28 cellular contexts compared by ENCODE assay signal in the genomic region with DNA sequence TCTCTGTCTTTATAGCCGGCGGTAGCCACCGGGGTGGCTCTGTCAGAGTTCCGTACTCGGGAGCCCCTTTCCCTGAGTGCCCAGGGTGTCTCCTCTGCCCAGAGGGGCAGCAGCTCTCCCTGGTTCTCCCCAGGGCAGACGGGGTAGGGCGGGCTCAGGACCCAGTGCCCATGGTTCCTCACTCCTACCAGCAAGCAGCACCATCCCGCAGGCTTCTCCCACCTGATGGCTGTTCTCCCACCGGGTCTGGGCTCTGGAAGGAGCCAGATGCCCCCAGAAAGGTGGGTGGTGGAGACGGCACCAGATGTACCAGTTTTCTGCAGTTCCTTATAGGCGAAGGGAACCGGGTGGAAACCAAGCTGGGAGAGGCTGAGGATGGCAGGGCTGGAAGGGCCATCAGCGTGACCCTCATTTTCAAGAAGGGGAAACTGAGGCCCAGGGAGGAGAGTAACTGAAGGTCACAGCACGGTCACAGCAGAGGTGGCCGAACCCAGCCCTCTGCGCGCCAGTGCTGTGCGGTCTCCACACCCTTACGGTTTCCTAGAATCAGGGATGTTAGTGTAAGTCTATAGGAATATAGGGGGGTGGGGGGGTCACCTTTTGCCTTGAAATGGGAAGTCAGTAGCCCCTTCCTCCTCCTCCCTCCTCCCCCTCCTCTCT.
"Had no signal": no experiment of that assay in that cellular context is flagged by ENCODE, and none has a peak within 500 bp of the region (broad histone marks: within the 10 kb centered on the region; RNA-seq: fewer than 3 reads in every experiment).

No MANE protein-coding gene starts in this region.

- H3K27ac Mint-ChIP-seq: activated CD4-positive, alpha-beta memory T cell treated with anti-CD3 and anti-CD28 coated beads for 36 hours; activated CD4-positive, alpha-beta T cell treated with anti-CD3 and anti-CD28 coated beads for 36 hours; activated CD4-positive, alpha-beta T cell treated with anti-CD3 and anti-CD28 coated beads, Interleukin-2, amount 10 ng/mL, durations not matched to agents 24 days and 14 days; activated CD8-positive, alpha-beta memory T cell treated with anti-CD3 and anti-CD28 coated beads, Interleukin-2, amount 10 ng/mL, durations not matched to agents 7 days and 5 days; activated CD8-positive, alpha-beta T cell treated with anti-CD3 and anti-CD28 coated beads, Interleukin-2, amount 10 ng/mL, durations not matched to agents 7 days and 5 days; activated naive CD4-positive, alpha-beta T cell treated with anti-CD3 and anti-CD28 coated beads for 36 hours; activated naive CD4-positive, alpha-beta T cell treated with anti-CD3 and anti-CD28 coated beads, Interleukin-2, amount 50 U/mL, for 24 hours; activated naive CD8-positive, alpha-beta T cell treated with anti-CD3 and anti-CD28 coated beads for 36 hours; activated naive CD8-positive, alpha-beta T cell treated with anti-CD3 and anti-CD28 coated beads, Interleukin-2, amount 50 U/mL, for 24 hours; activated T-helper 1 cell treated with anti-CD3 and anti-CD28 coated beads, Interleukin-12 subunit alpha, Interleukin-12 subunit beta, Interleukin-2, Interleukin-4 antibody, amounts not matched to agents 30 ng/mL and 10 ng/mL and 1 ng/mL, durations not matched to agents 14 hours and 24 hours and 36 hours; activated T-helper 2 cell treated with anti-CD3 and anti-CD28 coated beads, Interferon-gamma antibody, Interleukin-2, Interleukin-4, amounts not matched to agents 10 μg/mL and 5 μg/mL and 100 μg/mL, durations not matched to agents 14 hours and 24 hours and 36 hours; T-helper 17 cell had no signal

- H3K27me3 Mint-ChIP-seq: activated CD4-positive, alpha-beta memory T cell treated with anti-CD3 and anti-CD28 coated beads for 36 hours; activated CD4-positive, alpha-beta T cell treated with anti-CD3 and anti-CD28 coated beads for 36 hours; activated CD4-positive, alpha-beta T cell treated with anti-CD3 and anti-CD28 coated beads, Interleukin-2, amount 10 ng/mL, durations not matched to agents 24 days and 14 days; activated CD8-positive, alpha-beta memory T cell treated with anti-CD3 and anti-CD28 coated beads, Interleukin-2, amount 10 ng/mL, durations not matched to agents 7 days and 5 days; activated naive CD4-positive, alpha-beta T cell treated with anti-CD3 and anti-CD28 coated beads, Interleukin-2, amount 50 U/mL, for 24 hours; activated naive CD8-positive, alpha-beta T cell treated with anti-CD3 and anti-CD28 coated beads, Interleukin-2, amount 50 U/mL, for 24 hours; central memory CD8-positive, alpha-beta T cell; T-helper 17 cell had no signal

- H3K4me3 Mint-ChIP-seq: activated CD4-positive, alpha-beta memory T cell treated with anti-CD3 and anti-CD28 coated beads for 36 hours; activated CD4-positive, alpha-beta T cell treated with anti-CD3 and anti-CD28 coated beads for 36 hours; activated CD4-positive, alpha-beta T cell treated with anti-CD3 and anti-CD28 coated beads, Interleukin-2, amount 10 ng/mL, durations not matched to agents 24 days and 14 days; activated CD8-positive, alpha-beta memory T cell treated with anti-CD3 and anti-CD28 coated beads, Interleukin-2, amount 10 ng/mL, durations not matched to agents 7 days and 5 days; activated CD8-positive, alpha-beta T cell treated with anti-CD3 and anti-CD28 coated beads, Interleukin-2, amount 10 ng/mL, durations not matched to agents 7 days and 5 days; activated naive CD4-positive, alpha-beta T cell treated with anti-CD3 and anti-CD28 coated beads for 36 hours; activated naive CD4-positive, alpha-beta T cell treated with anti-CD3 and anti-CD28 coated beads, Interleukin-2, amount 50 U/mL, for 24 hours; activated naive CD8-positive, alpha-beta T cell treated with anti-CD3 and anti-CD28 coated beads for 36 hours; activated naive CD8-positive, alpha-beta T cell treated with anti-CD3 and anti-CD28 coated beads, Interleukin-2, amount 50 U/mL, for 24 hours; activated T-helper 1 cell treated with anti-CD3 and anti-CD28 coated beads, Interleukin-12 subunit alpha, Interleukin-12 subunit beta, Interleukin-2, Interleukin-4 antibody, amounts not matched to agents 30 ng/mL and 10 ng/mL and 1 ng/mL, durations not matched to agents 14 hours and 24 hours and 36 hours; central memory CD8-positive, alpha-beta T cell; T-helper 17 cell had no signal

- H3K9me3 ChIP-seq: adrenal gland, body of pancreas had no signal

- H3K27ac ChIP-seq: adrenal gland, body of pancreas had no signal

- H3K4me3 ChIP-seq: adrenal gland, body of pancreas had no signal

- H3K27me3 ChIP-seq: adrenal gland, body of pancreas had no signal

- H3K36me3 Mint-ChIP-seq: activated CD4-positive, alpha-beta memory T cell treated with anti-CD3 and anti-CD28 coated beads for 36 hours; activated CD8-positive, alpha-beta memory T cell treated with anti-CD3 and anti-CD28 coated beads, Interleukin-2, amount 10 ng/mL, durations not matched to agents 7 days and 5 days; activated naive CD4-positive, alpha-beta T cell treated with anti-CD3 and anti-CD28 coated beads, Interleukin-2, amount 50 U/mL, for 24 hours; activated naive CD8-positive, alpha-beta T cell treated with anti-CD3 and anti-CD28 coated beads for 36 hours had no signal

- DNase-seq: activated CD4-positive, alpha-beta memory T cell treated with anti-CD3 and anti-CD28 coated beads for 36 hours; activated CD4-positive, alpha-beta T cell treated with anti-CD3 and anti-CD28 coated beads for 36 hours; activated CD4-positive, alpha-beta T cell treated with anti-CD3 and anti-CD28 coated beads, Interleukin-2, amount 10 ng/mL, durations not matched to agents 24 days and 14 days; activated CD4-positive, CD25-positive, alpha-beta regulatory T cell; activated CD4-positive, CD25-positive, alpha-beta regulatory T cell treated with anti-CD3 and anti-CD28 coated beads, Interleukin-2, amount 50 U/mL, for 72 hours; activated CD8-positive, alpha-beta memory T cell treated with anti-CD3 and anti-CD28 coated beads, Interleukin-2, amount 10 ng/mL, durations not matched to agents 7 days and 5 days; activated CD8-positive, alpha-beta memory T cell treated with anti-CD3 and anti-CD28 coated beads, Interleukin-2, amount 50 U/mL, for 4 hours; activated CD8-positive, alpha-beta T cell treated with anti-CD3 and anti-CD28 coated beads, Interleukin-2, amount 10 ng/mL, durations not matched to agents 7 days and 5 days; activated effector memory CD4-positive, alpha-beta T cell treated with anti-CD3 and anti-CD28 coated beads, Interleukin-2, amount 50 U/mL, for 16 hours; activated naive CD4-positive, alpha-beta T cell treated with anti-CD3 and anti-CD28 coated beads for 36 hours; activated naive CD8-positive, alpha-beta T cell treated with anti-CD3 and anti-CD28 coated beads for 36 hours; activated naive CD8-positive, alpha-beta T cell treated with anti-CD3 and anti-CD28 coated beads, Interleukin-2, amount 50 U/mL, for 24 hours; activated T-cell treated with anti-CD3 and anti-CD28 coated beads, Interleukin-2, amount 50 U/mL, for 1 hour; activated T-cell treated with anti-CD3 and anti-CD28 coated beads, Interleukin-2, amount 50 U/mL, for 48 hours; adrenal gland; amygdala; aorta; body of pancreas; cortex of kidney; effector CD8-positive, alpha-beta T cell; foreskin fibroblast; T-helper 1 cell; T-helper 17 cell had no signal

- H3K36me3 ChIP-seq: adrenal gland had no signal

- H3K4me1 Mint-ChIP-seq: activated CD4-positive, alpha-beta T cell treated with anti-CD3 and anti-CD28 coated beads, Interleukin-2, amount 10 ng/mL, durations not matched to agents 24 days and 14 days; activated CD8-positive, alpha-beta memory T cell treated with anti-CD3 and anti-CD28 coated beads, Interleukin-2, amount 10 ng/mL, durations not matched to agents 7 days and 5 days; activated naive CD8-positive, alpha-beta T cell treated with anti-CD3 and anti-CD28 coated beads for 36 hours; activated naive CD8-positive, alpha-beta T cell treated with anti-CD3 and anti-CD28 coated beads, Interleukin-2, amount 50 U/mL, for 24 hours had no signal

- H3K9me3 Mint-ChIP-seq: activated CD4-positive, alpha-beta memory T cell treated with anti-CD3 and anti-CD28 coated beads for 36 hours; activated CD4-positive, alpha-beta T cell treated with anti-CD3 and anti-CD28 coated beads, Interleukin-2, amount 10 ng/mL, durations not matched to agents 24 days and 14 days; activated naive CD4-positive, alpha-beta T cell treated with anti-CD3 and anti-CD28 coated beads for 36 hours; activated naive CD4-positive, alpha-beta T cell treated with anti-CD3 and anti-CD28 coated beads, Interleukin-2, amount 50 U/mL, for 24 hours; activated naive CD8-positive, alpha-beta T cell treated with anti-CD3 and anti-CD28 coated beads for 36 hours; activated naive CD8-positive, alpha-beta T cell treated with anti-CD3 and anti-CD28 coated beads, Interleukin-2, amount 50 U/mL, for 24 hours; activated T-helper 1 cell treated with anti-CD3 and anti-CD28 coated beads, Interleukin-12 subunit alpha, Interleukin-12 subunit beta, Interleukin-2, Interleukin-4 antibody, amounts not matched to agents 30 ng/mL and 10 ng/mL and 1 ng/mL, durations not matched to agents 14 hours and 24 hours and 36 hours; activated T-helper 2 cell treated with anti-CD3 and anti-CD28 coated beads, Interferon-gamma antibody, Interleukin-2, Interleukin-4, amounts not matched to agents 10 μg/mL and 5 μg/mL and 100 μg/mL, durations not matched to agents 14 hours and 24 hours and 36 hours; central memory CD8-positive, alpha-beta T cell had no signal

- H3K4me1 ChIP-seq: adrenal gland, body of pancreas had no signal

- ATAC-seq: activated CD4-positive, alpha-beta T cell treated with anti-CD3 and anti-CD28 coated beads for 36 hours; activated CD8-positive, alpha-beta memory T cell treated with anti-CD3 and anti-CD28 coated beads, Interleukin-2, amount 10 ng/mL, durations not matched to agents 7 days and 5 days; activated CD8-positive, alpha-beta T cell treated with anti-CD3 and anti-CD28 coated beads, Interleukin-2, amount 10 ng/mL, durations not matched to agents 7 days and 5 days; activated naive CD8-positive, alpha-beta T cell treated with anti-CD3 and anti-CD28 coated beads, Interleukin-2, amount 50 U/mL, for 24 hours; body of pancreas; esophagus mucosa; T-helper 17 cell had no signal
